8 cellular contexts compared by ENCODE assay signal in the genomic region with DNA sequence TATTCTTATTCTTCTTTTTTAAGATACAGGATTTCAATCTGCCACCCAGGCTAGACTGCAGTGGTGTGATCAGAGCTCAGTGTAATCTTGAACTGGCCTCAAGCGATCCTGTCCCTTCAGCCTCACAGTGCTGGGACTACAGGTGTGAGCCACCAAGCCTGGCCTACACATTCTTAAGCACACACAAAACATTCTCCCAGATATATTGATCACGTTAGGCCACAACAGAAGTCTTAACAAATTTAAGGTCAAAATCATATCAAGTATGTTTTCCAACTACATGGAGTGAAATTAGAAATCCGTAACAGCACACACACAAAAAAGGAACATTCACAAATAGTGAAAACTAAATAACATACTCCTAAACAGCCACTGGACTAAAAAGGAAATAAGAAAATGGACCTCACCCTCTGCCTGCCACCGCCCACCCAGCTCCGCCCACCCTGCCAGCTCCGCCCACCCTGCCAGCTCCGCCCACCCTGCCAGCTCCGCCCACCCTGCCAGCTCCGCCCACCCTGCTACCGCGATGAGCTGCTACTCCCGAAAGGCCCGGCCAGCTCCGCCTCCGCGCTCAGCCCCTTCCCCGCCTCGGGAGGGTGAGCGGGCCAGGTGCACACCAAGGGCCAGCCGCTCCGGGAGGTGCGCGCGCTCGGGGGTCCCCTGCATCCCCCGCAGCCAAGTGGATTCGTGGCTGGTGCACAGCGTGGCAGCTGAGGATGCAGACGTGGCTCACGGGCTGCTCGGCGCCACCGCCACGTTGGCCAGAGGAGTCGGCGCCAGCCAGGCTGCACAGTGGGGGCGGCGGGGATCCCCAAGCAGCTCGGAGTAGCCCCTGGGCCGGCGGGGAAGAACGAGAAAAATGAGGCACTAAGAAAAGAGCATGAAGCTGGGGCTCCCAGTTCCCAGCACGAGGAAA. TPM values are rescaled to one million over a fixed set of nuclear protein-coding genes. Genes with fewer than 3 reads are reported as not detected.
DNase-seq lines count a peak whose midpoint lies in the region; ATAC-seq and TF ChIP-seq lines count a peak whose summit lies in the region.

No MANE protein-coding gene starts in this region.

- TF ChIP-seq CTCF in CD8-positive, alpha-beta T cell (IDR thresholded peaks at IDR 0.05), result no peak
- no peak for TF ChIP-seq CTCF in right atrium auricular region (IDR thresholded peaks at IDR 0.05)
- no peak for TF ChIP-seq CTCF in vagina (IDR thresholded peaks at IDR 0.05)

- ATAC-seq in CD8-positive, alpha-beta T cell, result peak; percentile 98
- ATAC-seq in GM19467 (IDR thresholded peaks at IDR 0.05; ENCODE audit: unreplicated experiment), result peak; percentile 85

- H3K36me3 Mint-ChIP-seq in CD8-positive, alpha-beta T cell, result peaks cover 4% of the 10 kb centered on the region

- peak overlapping the region; percentile 74 for H3K4me3 Mint-ChIP-seq in CD8-positive, alpha-beta T cell

- peaks cover 21% of the 10 kb centered on the region for H3K9me3 Mint-ChIP-seq in CD8-positive, alpha-beta T cell

- POLR2A ChIA-PET in CD8-positive, alpha-beta T cell (lab: Charles Lee), result interaction anchor here (0.9 to 1.2 kb wide), 3 partner anchors 41 to 107 kb away, joined by 3 to 5 read pairs (median 3); a partner anchor contains a TSS

- H3K4me1 ChIP-seq in CD8-positive, alpha-beta T cell (ENCODE audit: insufficient read depth, low read length), result peaks cover 4% of the 10 kb centered on the region
- H3K4me1 ChIP-seq in right atrium auricular region, result no peaks in the 10 kb centered on the region
- no peaks in the 10 kb centered on the region for H3K4me1 ChIP-seq in rectal smooth muscle tissue (ENCODE audit: control insufficient read depth, insufficient read depth, low read length)
- peaks cover 7% of the 10 kb centered on the region for H3K4me1 ChIP-seq in vagina

- DNase-seq in CD8-positive, alpha-beta T cell, result peak; percentile 66 to 85 (median 75)
- DNase-seq in HPDE6-E6E7 (ENCODE audit: extremely low spot score), result peak; percentile 54
- peak; percentile 68 to 77 (median 75) for DNase-seq in T-helper 1 cell
- peak in 47 of 56 donors; percentile 5 to 81 (median 47) for DNase-seq in amygdala (lab: John Stamatoyannopoulos, UW)
- DNase-seq in right atrium auricular region (ENCODE audit: low spot score), result peak; percentile 76
- DNase-seq in vagina (ENCODE audit: extremely low spot score in 2 of 2), result no peak

- H3K4me3 ChIP-seq in CD8-positive, alpha-beta T cell (ENCODE audit: low read depth, low read length), result peak overlapping the region; percentile 62
- peak overlapping the region; percentile 56 to 61 for H3K4me3 ChIP-seq in right atrium auricular region
- H3K4me3 ChIP-seq in rectal smooth muscle tissue (ENCODE audit: low read length), result peak overlapping the region; percentile 74
- peak overlapping the region; percentile 54 to 59 for H3K4me3 ChIP-seq in vagina

- no peaks in the 10 kb centered on the region for H3K27me3 ChIP-seq in CD8-positive, alpha-beta T cell (ENCODE audit: insufficient read depth, low read length)
- H3K27me3 ChIP-seq in right atrium auricular region, result no peaks in the 10 kb centered on the region
- no peaks in the 10 kb centered on the region for H3K27me3 ChIP-seq in rectal smooth muscle tissue (ENCODE audit: control insufficient read depth, insufficient read depth, low read length)
- no peaks in the 10 kb centered on the region for H3K27me3 ChIP-seq in vagina

- CTCF ChIA-PET in CD8-positive, alpha-beta T cell (lab: Charles Lee), result interaction anchor here (0.5 kb wide), 1 partner anchor 1727 kb away, joined by 3 read pairs; no protein-coding TSS in a partner anchor

- intact Hi-C loops in CD8-positive, alpha-beta T cell (cut with DNase I, micrococcal nuclease), result loop anchor here (1.0 to 2.0 kb wide), 5 partner anchors 42 to 673 kb away; a partner anchor contains a TSS
- intact Hi-C loops in vagina (cut with DNase I), result no loop called here

- no peak overlapping the region for H3K9ac ChIP-seq in rectal smooth muscle tissue (ENCODE audit: low read length)

- H3K9me3 ChIP-seq in CD8-positive, alpha-beta T cell (ENCODE audit: low read length), result no peaks in the 10 kb centered on the region
- H3K9me3 ChIP-seq in right atrium auricular region (peaks cover 0 to 17% of the 10 kb centered on the region in 2 donors), vagina (no peaks in the 10 kb centered on the region)

- peak overlapping the region; percentile 6 for H3K27ac ChIP-seq in CD8-positive, alpha-beta T cell (ENCODE audit: low read depth, low read length)
- H3K27ac ChIP-seq in right atrium auricular region (peak overlapping the region; percentile 61 to 76), rectal smooth muscle tissue (ENCODE audit: low read depth, low read length) (no peak overlapping the region), vagina (peak overlapping the region; percentile 1)

- H3K36me3 ChIP-seq in CD8-positive, alpha-beta T cell (ENCODE audit: insufficient read depth, low read length), result no peaks in the 10 kb centered on the region
- H3K36me3 ChIP-seq in right atrium auricular region (no peaks in the 10 kb centered on the region), rectal smooth muscle tissue (ENCODE audit: control insufficient read depth, insufficient read depth, low read length) (no peaks in the 10 kb centered on the region), vagina (peaks cover 0 to 2% of the 10 kb centered on the region in 2 donors)

- peak overlapping the region; percentile 80 for H3K27ac Mint-ChIP-seq in CD8-positive, alpha-beta T cell

- peaks cover 18% of the 10 kb centered on the region for H3K4me1 Mint-ChIP-seq in CD8-positive, alpha-beta T cell (ENCODE audit: low read depth)

- no peak for TF ChIP-seq POLR2A in vagina (IDR thresholded peaks at IDR 0.05)

- H3K27me3 Mint-ChIP-seq in CD8-positive, alpha-beta T cell (ENCODE audit: low read depth), result no peaks in the 10 kb centered on the region

RNA-seq across cellular contexts. Expression of a gene that starts 41.2 kb away (rescaled TPM):
- 10 to 100 TPM; 13.9 to 14.0 TPM for total RNA-seq in CD8-positive, alpha-beta T cell
- 10 to 100 TPM; 12.0 to 14.1 TPM for total RNA-seq in right atrium auricular region
- 7.9 TPM for total RNA-seq in vagina

RNA-seq across cellular contexts. Expression of a gene that starts 41.6 kb away (rescaled TPM):
- total RNA-seq in CD8-positive, alpha-beta T cell, result not detected
- total RNA-seq in right atrium auricular region, result 100 to 1,000 TPM; 275 to 456 TPM
- 0.25 TPM for total RNA-seq in vagina

Comparison
In these comparisons a context has a peak if more than half of its experiments do, and no peak if none do; other contexts are left out.
1. DNase-seq: peak in CD8-positive, alpha-beta T cell (7 of 7), HPDE6-E6E7 (single experiment), T-helper 1 cell (5 of 5), amygdala (47 of 56) and right atrium auricular region (single experiment); none in vagina (0 of 2).
2. RNA of a gene that starts 41.6 kb away (total RNA-seq): 275 to 456 TPM in right atrium auricular region; not detected in CD8-positive, alpha-beta T cell and 0.25 TPM in vagina (single experiment); every median in the first group is over 100 times any median in the second.
3. Peak in every context shown above with its lines, with median percentiles within 50 percentile points of each other: H3K4me3 ChIP-seq.